Comparison of ENCODE assay signal across 3 cellular contexts in genomic region chr1:150775931-150776495, GRCh38. TPM values are rescaled to one million over a fixed set of nuclear protein-coding genes. Genes with fewer than 3 reads are reported as not detected.
"Had no signal": no experiment of that assay in that cellular context is flagged by ENCODE, and none has a peak within 500 bp of the region (broad histone marks: within the 10 kb centered on the region; RNA-seq: fewer than 3 reads in every experiment).

No MANE protein-coding gene starts in this region.

RNA-seq across cellular contexts. Expression of gene HORMAD1, which starts 55.3 kb away (rescaled TPM):
- total RNA-seq: kidney epithelial cell, left ventricle myocardium inferior, myocyte had no signal
